ENCODE assay signal across 28 cellular contexts in the genomic region with DNA sequence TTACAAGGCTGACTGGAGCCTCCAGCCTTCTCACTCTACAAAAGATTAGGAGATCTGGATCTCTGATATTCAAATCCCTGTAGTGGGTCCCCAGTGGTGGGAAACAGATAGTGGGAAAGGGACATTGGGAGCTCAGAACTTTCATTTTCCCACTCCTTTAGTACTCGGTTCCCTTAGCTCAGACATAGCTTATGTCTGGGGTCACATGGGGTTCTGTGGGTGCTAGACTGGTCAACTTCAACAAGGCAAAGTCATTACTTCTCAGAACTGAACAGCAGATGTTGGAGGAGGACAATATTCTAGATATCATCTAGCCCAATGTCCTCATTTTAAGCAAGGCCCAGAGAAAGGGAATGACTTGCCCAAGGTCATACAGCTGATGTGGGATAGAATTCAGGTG. TPM values are rescaled to one million over a fixed set of nuclear protein-coding genes. Genes with fewer than 3 reads are reported as not detected.
"Had no signal": no experiment of that assay in that cellular context is flagged by ENCODE, and none has a peak within 500 bp of the region (broad histone marks: within the 10 kb centered on the region; RNA-seq: fewer than 3 reads in every experiment).

No MANE protein-coding gene starts in this region.

- H3K9me3 Mint-ChIP-seq: activated CD4-positive, alpha-beta memory T cell treated with anti-CD3 and anti-CD28 coated beads, Interleukin-2, amount 10 ng/mL, durations not matched to agents 7 days and 5 days; activated naive CD4-positive, alpha-beta T cell treated with anti-CD3 and anti-CD28 coated beads, Interleukin-2, amount 10 ng/mL, durations not matched to agents 7 days and 5 days; activated naive CD8-positive, alpha-beta T cell treated with anti-CD3 and anti-CD28 coated beads for 36 hours; activated T-cell treated with anti-CD3 and anti-CD28 coated beads, Interleukin-2, amount 50 U/mL, for 72 hours; activated T-helper 2 cell treated with anti-CD3 and anti-CD28 coated beads, Interferon-gamma antibody, Interleukin-2, Interleukin-4, amounts not matched to agents 10 μg/mL and 5 μg/mL and 100 μg/mL, durations not matched to agents 14 hours and 24 hours and 36 hours had no signal

- H3K4me3 Mint-ChIP-seq: activated CD4-positive, alpha-beta memory T cell treated with anti-CD3 and anti-CD28 coated beads, Interleukin-2, amount 10 ng/mL, durations not matched to agents 7 days and 5 days; activated CD4-positive, alpha-beta T cell treated with anti-CD3 and anti-CD28 coated beads for 36 hours; activated naive CD4-positive, alpha-beta T cell treated with anti-CD3 and anti-CD28 coated beads, Interleukin-2, amount 10 ng/mL, durations not matched to agents 7 days and 5 days; activated naive CD8-positive, alpha-beta T cell treated with anti-CD3 and anti-CD28 coated beads for 36 hours; activated T-cell treated with anti-CD3 and anti-CD28 coated beads, Interleukin-2, amount 50 U/mL, for 72 hours had no signal

- ATAC-seq: activated CD4-positive, alpha-beta T cell treated with anti-CD3 and anti-CD28 coated beads for 36 hours had no signal

- DNase-seq: activated CD4-positive, alpha-beta memory T cell treated with anti-CD3 and anti-CD28 coated beads, Interleukin-2, amount 10 ng/mL, durations not matched to agents 7 days and 5 days; activated CD4-positive, alpha-beta T cell treated with anti-CD3 and anti-CD28 coated beads for 36 hours; activated CD4-positive, alpha-beta T cell treated with anti-CD3 and anti-CD28 coated beads, Interleukin-2, amount 50 U/mL, for 1 hour; activated gamma-delta T cell treated with Interleukin-2 at 50 U/mL for 16 hours; activated naive CD4-positive, alpha-beta T cell treated with anti-CD3 and anti-CD28 coated beads, Interleukin-2, amount 10 ng/mL, durations not matched to agents 7 days and 5 days; activated naive CD8-positive, alpha-beta T cell treated with anti-CD3 and anti-CD28 coated beads for 36 hours; activated T-cell treated with anti-CD3 and anti-CD28 coated beads for 4 hours; activated T-cell treated with anti-CD3 and anti-CD28 coated beads, Interleukin-2, amount 50 U/mL, for 72 hours; IMR-90; KG1; NCI-H1092; NCI-H1417; NCI-H1694; NCI-H2029; NCI-H345; NCI-H510A; NCI-H526 treated with DMSO at 0.1 percent for 48 hours; NCI-H82; Peyer's patch; Right ventricle myocardium superior; SJCRH30; SK-N-SH; T-helper 1 cell; WERI-Rb-1 had no signal

- H3K4me2 ChIP-seq: SK-N-SH had no signal

- H3K27ac ChIP-seq: Peyer's patch, RWPE1, SJCRH30, WERI-Rb-1 had no signal

- H3K36me3 Mint-ChIP-seq: activated naive CD4-positive, alpha-beta T cell treated with anti-CD3 and anti-CD28 coated beads, Interleukin-2, amount 10 ng/mL, durations not matched to agents 7 days and 5 days; activated naive CD8-positive, alpha-beta T cell treated with anti-CD3 and anti-CD28 coated beads for 36 hours had no signal

- H3K27me3 ChIP-seq: Peyer's patch, SJCRH30 had no signal

- H3K9me2 ChIP-seq: SK-N-SH had no signal

- H3K36me3 ChIP-seq: Peyer's patch, SJCRH30, WERI-Rb-1 had no signal

- H3K4me3 ChIP-seq: Peyer's patch, SJCRH30 had no signal

- H3K27me3 Mint-ChIP-seq: activated CD4-positive, alpha-beta T cell treated with anti-CD3 and anti-CD28 coated beads for 36 hours; activated naive CD8-positive, alpha-beta T cell treated with anti-CD3 and anti-CD28 coated beads for 36 hours had no signal

- H3K9me3 ChIP-seq: Peyer's patch, SJCRH30, SK-N-SH had no signal

- H3K4me1 ChIP-seq: Peyer's patch had no signal

- H3K27ac Mint-ChIP-seq: activated CD4-positive, alpha-beta memory T cell treated with anti-CD3 and anti-CD28 coated beads, Interleukin-2, amount 10 ng/mL, durations not matched to agents 7 days and 5 days; activated CD4-positive, alpha-beta T cell treated with anti-CD3 and anti-CD28 coated beads for 36 hours; activated naive CD4-positive, alpha-beta T cell treated with anti-CD3 and anti-CD28 coated beads, Interleukin-2, amount 10 ng/mL, durations not matched to agents 7 days and 5 days; activated naive CD8-positive, alpha-beta T cell treated with anti-CD3 and anti-CD28 coated beads for 36 hours; activated T-cell treated with anti-CD3 and anti-CD28 coated beads, Interleukin-2, amount 50 U/mL, for 72 hours; activated T-helper 2 cell treated with anti-CD3 and anti-CD28 coated beads, Interferon-gamma antibody, Interleukin-2, Interleukin-4, amounts not matched to agents 10 μg/mL and 5 μg/mL and 100 μg/mL, durations not matched to agents 14 hours and 24 hours and 36 hours had no signal

RNA-seq across cellular contexts. Expression of gene GTSF1, which starts 34.9 kb away (rescaled TPM):
- total RNA-seq: IMR-90, LHCN-M2, M059J, Right ventricle myocardium superior, SJCRH30 had no signal
- polyA plus RNA-seq: IMR-90 had no signal

RNA-seq across cellular contexts. Expression of gene NCKAP1L, which starts 59.0 kb away (rescaled TPM):
- total RNA-seq: IMR-90, LHCN-M2 had no signal
- polyA plus RNA-seq: IMR-90 had no signal
